ENCODE assay signal across 8 cellular contexts in the genomic region with DNA sequence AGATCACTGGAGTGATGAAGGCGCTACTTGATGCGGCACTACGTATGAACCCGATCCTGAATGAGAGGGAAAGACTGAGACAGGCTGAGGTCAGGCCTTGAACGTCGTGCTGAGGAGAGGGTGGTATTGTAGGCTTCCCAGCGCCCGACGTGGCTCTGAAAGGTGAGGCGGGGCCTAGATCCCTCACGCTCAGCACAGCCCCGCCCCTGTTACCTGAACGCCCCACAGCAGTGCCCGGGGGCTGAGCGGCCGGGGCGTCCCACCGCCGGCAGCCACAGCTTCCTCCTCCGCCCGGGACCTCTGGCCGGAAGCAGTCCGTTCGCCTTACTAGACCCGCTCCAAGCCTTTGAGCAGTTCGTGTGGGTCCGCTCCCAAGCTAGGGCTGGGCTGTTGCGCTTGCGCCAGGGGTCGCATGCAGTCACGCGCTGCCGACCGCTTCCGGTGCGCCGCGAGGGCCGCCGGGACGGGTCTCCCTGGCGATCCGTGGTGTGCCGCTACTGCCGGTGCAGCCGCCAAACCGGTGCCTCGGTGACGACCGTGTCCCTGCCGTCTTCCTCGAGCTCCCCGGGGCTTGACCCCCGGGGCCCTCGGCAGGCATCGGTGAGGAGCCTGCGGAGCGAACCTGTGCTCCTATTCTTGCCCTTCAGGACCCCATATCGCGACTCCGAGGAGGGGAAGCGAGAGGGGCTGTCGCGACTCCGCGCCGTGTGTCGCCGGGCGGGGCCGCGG. TPM values are rescaled to one million over a fixed set of nuclear protein-coding genes. Genes with fewer than 3 reads are reported as not detected.
DNase-seq lines count a peak whose midpoint lies in the region; ATAC-seq, FAIRE-seq and TF ChIP-seq lines count a peak whose summit lies in the region.

A gene with protein sequence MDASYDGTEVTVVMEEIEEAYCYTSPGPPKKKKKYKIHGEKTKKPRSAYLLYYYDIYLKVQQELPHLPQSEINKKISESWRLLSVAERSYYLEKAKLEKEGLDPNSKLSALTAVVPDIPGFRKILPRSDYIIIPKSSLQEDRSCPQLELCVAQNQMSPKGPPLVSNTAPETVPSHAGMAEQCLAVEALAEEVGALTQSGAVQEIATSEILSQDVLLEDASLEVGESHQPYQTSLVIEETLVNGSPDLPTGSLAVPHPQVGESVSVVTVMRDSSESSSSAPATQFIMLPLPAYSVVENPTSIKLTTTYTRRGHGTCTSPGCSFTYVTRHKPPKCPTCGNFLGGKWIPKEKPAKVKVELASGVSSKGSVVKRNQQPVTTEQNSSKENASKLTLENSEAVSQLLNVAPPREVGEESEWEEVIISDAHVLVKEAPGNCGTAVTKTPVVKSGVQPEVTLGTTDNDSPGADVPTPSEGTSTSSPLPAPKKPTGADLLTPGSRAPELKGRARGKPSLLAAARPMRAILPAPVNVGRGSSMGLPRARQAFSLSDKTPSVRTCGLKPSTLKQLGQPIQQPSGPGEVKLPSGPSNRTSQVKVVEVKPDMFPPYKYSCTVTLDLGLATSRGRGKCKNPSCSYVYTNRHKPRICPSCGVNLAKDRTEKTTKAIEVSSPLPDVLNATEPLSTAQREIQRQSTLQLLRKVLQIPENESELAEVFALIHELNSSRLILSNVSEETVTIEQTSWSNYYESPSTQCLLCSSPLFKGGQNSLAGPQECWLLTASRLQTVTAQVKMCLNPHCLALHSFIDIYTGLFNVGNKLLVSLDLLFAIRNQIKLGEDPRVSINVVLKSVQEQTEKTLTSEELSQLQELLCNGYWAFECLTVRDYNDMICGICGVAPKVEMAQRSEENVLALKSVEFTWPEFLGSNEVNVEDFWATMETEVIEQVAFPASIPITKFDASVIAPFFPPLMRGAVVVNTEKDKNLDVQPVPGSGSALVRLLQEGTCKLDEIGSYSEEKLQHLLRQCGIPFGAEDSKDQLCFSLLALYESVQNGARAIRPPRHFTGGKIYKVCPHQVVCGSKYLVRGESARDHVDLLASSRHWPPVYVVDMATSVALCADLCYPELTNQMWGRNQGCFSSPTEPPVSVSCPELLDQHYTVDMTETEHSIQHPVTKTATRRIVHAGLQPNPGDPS (N-terminal part only) (plus strand): TSS at position 479 of the 729 bp plus-strand sequence. CDS start 4,114 bp downstream, outside the sequence.
A gene (minus strand): TSS at position 394 of the 729 bp plus-strand sequence. CDS start 4,306 bp downstream, outside the sequence.

- intact Hi-C loops in left colon (cut with DNase I, micrococcal nuclease), result no loop called here

- FAIRE-seq in GM19239 (lab: Jason Lieb, UNC), result peak; percentile 87

- peak; percentile 86 for ATAC-seq in HG03442 (IDR thresholded peaks at IDR 0.05; ENCODE audit: unreplicated experiment)
- ATAC-seq in left colon, result peak; percentile 74

- peak within 1 kb of the TSS; percentile 79 for H3K27ac ChIP-seq in cingulate gyrus (ENCODE audit: low read depth, low read length)

- 0 out of 2 replicates have a peak, but pooled peaks have one; percentile 10 for TF ChIP-seq CTCF in BJ (IDR thresholded peaks at IDR 0.05; ENCODE audit: insufficient read depth, low read depth, low read length)

- no peaks in the 10 kb centered on the region; the same call in 1 of the 2 replicates for H3K36me3 ChIP-seq in BJ (ENCODE audit: control insufficient read depth, insufficient read depth, low read length)

- H3K27me3 ChIP-seq in BJ (ENCODE audit: control insufficient read depth, insufficient read depth, low read length), result no peaks in the 10 kb centered on the region

- peak within 1 kb of the TSS; percentile 70 for H3K4me3 ChIP-seq in BJ (ENCODE audit: low read depth, low read length)

- DNase-seq in BJ (ENCODE audit: low read depth) (peak; percentile 54), GM19239 (ENCODE audit: insufficient read length, low spot score) (peak; percentile 90), NCI-H510A treated with DMSO at 0.1 percent for 48 hours (lab: John Stamatoyannopoulos, UW) (peak; percentile 88), left colon (peak; percentile 92 to 94)
- peak; percentile 75 to 82 for DNase-seq in activated CD4-positive, alpha-beta T cell treated with anti-CD3 and anti-CD28 coated beads for 4 hours
- peak; percentile 65 to 83 for DNase-seq in stimulated activated CD4-positive, alpha-beta T cell treated with anti-CD3 and anti-CD28 coated beads, Interleukin-1b, Interleukin-23, amount 100 ng/mL, for 4 hours (ENCODE audit: low read depth in 2 of 2)

- POLR2A ChIA-PET in BJ (lab: Charles Lee), result interaction anchor here (0.5 to 0.6 kb wide), 2 partner anchors 115 to 298 kb away, joined by 3 read pairs; no protein-coding TSS in a partner anchor

- CTCF ChIA-PET in BJ (lab: Yijun Ruan, JAX), result interaction anchor here (0.8 to 3.3 kb wide), 9 partner anchors 9 to 218 kb away, joined by 3 to 17 read pairs (median 3); no protein-coding TSS in a partner anchor

RNA-seq across cellular contexts. Expression of the first gene that starts in this region (rescaled TPM):
- 33.4 and 39.0 TPM in 2 replicates for polyA plus RNA-seq in BJ (2011; rRNA removed)
- polyA minus RNA-seq in BJ (2011; rRNA and poly(A)+ RNA removed), result 37.4 and 52.1 TPM in 2 replicates
- total RNA-seq in left colon, result 10 to 100 TPM; 22.2 to 34.0 TPM

RNA-seq across cellular contexts. Expression of the second gene that starts in this region (rescaled TPM):
- polyA plus RNA-seq in BJ (2011; rRNA removed), result 4.6 and 6.7 TPM in 2 replicates
- polyA minus RNA-seq in BJ (2011; rRNA and poly(A)+ RNA removed), result 6.1 and 6.3 TPM in 2 replicates
- 1 to 10 TPM; 2.6 to 4.0 TPM for total RNA-seq in left colon

Comparison
In these comparisons a context has a peak if more than half of its experiments do, and no peak if none do; other contexts are left out.
1. Peak in every context shown above with its lines: DNase-seq, ATAC-seq, H3K4me3 ChIP-seq and H3K27ac ChIP-seq.